22 cellular contexts compared by ENCODE assay signal in the genomic region with DNA sequence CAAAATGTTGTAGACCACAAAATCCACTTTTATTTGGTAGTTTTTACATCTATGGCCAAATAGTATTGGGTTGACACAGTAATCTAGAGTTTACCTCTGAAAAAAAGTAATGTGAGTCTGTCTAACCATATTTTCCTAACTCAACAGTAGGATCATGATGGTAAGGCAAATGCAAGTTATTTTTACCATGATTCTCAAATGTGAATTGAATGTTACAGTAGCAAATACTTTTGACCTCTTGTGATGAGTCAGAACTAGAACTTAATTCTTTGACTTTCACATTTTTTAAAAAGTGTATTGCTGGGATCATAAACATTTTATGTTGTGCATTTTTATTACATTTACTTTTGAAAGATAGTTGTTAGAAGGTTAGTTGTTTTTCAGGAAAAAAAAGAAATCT. TPM values are rescaled to one million over a fixed set of nuclear protein-coding genes. Genes with fewer than 3 reads are reported as not detected.
DNase-seq lines count a peak whose midpoint lies in the region; ATAC-seq and TF ChIP-seq lines count a peak whose summit lies in the region.
"Had no signal": no experiment of that assay in that cellular context is flagged by ENCODE, and none has a peak within 500 bp of the region (broad histone marks: within the 10 kb centered on the region; RNA-seq: fewer than 3 reads in every experiment).

No MANE protein-coding gene starts in this region.

- H3K4me1 Mint-ChIP-seq in HFFc6 (ENCODE audit: low read depth) = peaks cover 32% of the 10 kb centered on the region
- H3K4me1 Mint-ChIP-seq in activated naive CD8-positive, alpha-beta T cell treated with anti-CD3 and anti-CD28 coated beads, Interleukin-2, amount 50 U/mL, for 24 hours = peaks cover 39% of the 10 kb centered on the region

- no peak overlapping the region for H3K14ac ChIP-seq in trophoblast cell (ENCODE audit: low read length)

- H2AFZ ChIP-seq in trophoblast cell (ENCODE audit: insufficient read depth, low read length, poor library complexity) = no peak overlapping the region

- no peak overlapping the region for H3K9ac ChIP-seq in trophoblast cell (ENCODE audit: low read length)

- H4K91ac ChIP-seq in trophoblast cell (ENCODE audit: low read depth, low read length) = no peak overlapping the region

- peak overlapping the region; percentile 31; the same call in 1 of the 2 replicates for H3K27ac Mint-ChIP-seq in HFFc6
- peak overlapping the region; percentile 60 for H3K27ac Mint-ChIP-seq in activated naive CD8-positive, alpha-beta T cell treated with anti-CD3 and anti-CD28 coated beads, Interleukin-2, amount 50 U/mL, for 24 hours
- H3K27ac Mint-ChIP-seq: T-helper 1 cell treated with Interleukin-12 subunit alpha and Interleukin-12 subunit beta and Interleukin-4 antibody, amounts not matched to agents 30 μg/mL and 1 μg/mL, for 36 hours had no signal

- H3K4me2 ChIP-seq in trophoblast cell (ENCODE audit: low read length) = no peak overlapping the region

- no peaks in the 10 kb centered on the region for H3K4me1 ChIP-seq in trophoblast cell (ENCODE audit: control insufficient read depth in 1 of 2, insufficient read depth in 2 of 2, low read length in 2 of 2)
- H3K4me1 ChIP-seq: Caco-2 had no signal

- H3K36me3 Mint-ChIP-seq in HFFc6 (ENCODE audit: low read depth) = peaks cover 41% of the 10 kb centered on the region
- peaks cover 58% of the 10 kb centered on the region for H3K36me3 Mint-ChIP-seq in activated naive CD8-positive, alpha-beta T cell treated with anti-CD3 and anti-CD28 coated beads, Interleukin-2, amount 50 U/mL, for 24 hours (ENCODE audit: low read depth)

- peak; percentile 21 for ATAC-seq in GM18520 (IDR thresholded peaks at IDR 0.05; ENCODE audit: unreplicated experiment)
- no peak for ATAC-seq in activated naive CD8-positive, alpha-beta T cell treated with anti-CD3 and anti-CD28 coated beads, Interleukin-2, amount 50 U/mL, for 24 hours
- ATAC-seq: heart right ventricle, lower lobe of right lung had no signal

- H3K23ac ChIP-seq in trophoblast cell (ENCODE audit: low read length) = no peak overlapping the region

- no peaks in the 10 kb centered on the region for H3K79me1 ChIP-seq in trophoblast cell (ENCODE audit: low read length)

- H3K4me3 Mint-ChIP-seq in HFFc6 = no peak overlapping the region
- H3K4me3 Mint-ChIP-seq in activated naive CD8-positive, alpha-beta T cell treated with anti-CD3 and anti-CD28 coated beads, Interleukin-2, amount 50 U/mL, for 24 hours = no peak overlapping the region
- H3K4me3 Mint-ChIP-seq: central memory CD8-positive, alpha-beta T cell; immature natural killer cell; T-helper 1 cell treated with Interleukin-12 subunit alpha and Interleukin-12 subunit beta and Interleukin-4 antibody, amounts not matched to agents 30 μg/mL and 1 μg/mL, for 36 hours had no signal

- H3K79me2 ChIP-seq in trophoblast cell (ENCODE audit: control insufficient read depth, insufficient read depth, low read length, poor library complexity) = no peaks in the 10 kb centered on the region

- H3K18ac ChIP-seq in trophoblast cell (ENCODE audit: low read length) = no peak overlapping the region

- no peak overlapping the region for H3K27ac ChIP-seq in trophoblast cell (ENCODE audit: low read depth, low read length)
- H3K27ac ChIP-seq: lower lobe of right lung, ovary, sigmoid colon, WERI-Rb-1 had no signal

- H3K4ac ChIP-seq in trophoblast cell (ENCODE audit: low read depth, low read length) = no peak overlapping the region

- no peaks in the 10 kb centered on the region for H3K27me3 ChIP-seq in trophoblast cell (ENCODE audit: insufficient read depth, low read length)
- H3K27me3 ChIP-seq: heart right ventricle, ovary, sigmoid colon had no signal

- H2BK5ac ChIP-seq in trophoblast cell (ENCODE audit: low read depth, low read length, poor library complexity) = no peak overlapping the region

- H4K8ac ChIP-seq in trophoblast cell (ENCODE audit: low read depth, low read length) = no peak overlapping the region

- no peak overlapping the region for H2BK120ac ChIP-seq in trophoblast cell (ENCODE audit: insufficient read depth, low read length, poor library complexity)

- no peak overlapping the region for H2BK12ac ChIP-seq in trophoblast cell (ENCODE audit: low read length)

- TF ChIP-seq CTCF in HFFc6 (IDR thresholded peaks at IDR 0.05) = no peak

- DNase-seq in HFFc6 (no peak), non-pigmented ciliary epithelial cell (ENCODE audit: low read depth) (peak; percentile 17), trophoblast cell (no peak), head of caudate nucleus (no peak)
- DNase-seq in activated naive CD8-positive, alpha-beta T cell treated with anti-CD3 and anti-CD28 coated beads, Interleukin-2, amount 50 U/mL, for 24 hours = no peak
- DNase-seq in stimulated activated CD4-positive, alpha-beta T cell treated with anti-CD3 and anti-CD28 coated beads, Interleukin-15, amount 100 ng/mL, for 24 hours = no peak
- DNase-seq: amygdala; Caco-2; effector CD8-positive, alpha-beta T cell; heart right ventricle; immature natural killer cell; lower lobe of right lung; NCI-H1092; NCI-H526 treated with DMSO at 0.1 percent for 48 hours; OCI-M1; ovary; SHP77 treated with DMSO at 0.1 percent for 48 hours; sigmoid colon; WERI-Rb-1 had no signal

- no peak overlapping the region for H2AK5ac ChIP-seq in trophoblast cell (ENCODE audit: low read length)

- H3K9me3 Mint-ChIP-seq in HFFc6 = no peaks in the 10 kb centered on the region
- no peaks in the 10 kb centered on the region for H3K9me3 Mint-ChIP-seq in activated naive CD8-positive, alpha-beta T cell treated with anti-CD3 and anti-CD28 coated beads, Interleukin-2, amount 50 U/mL, for 24 hours
- H3K9me3 Mint-ChIP-seq: central memory CD8-positive, alpha-beta T cell; immature natural killer cell; T-helper 1 cell treated with Interleukin-12 subunit alpha and Interleukin-12 subunit beta and Interleukin-4 antibody, amounts not matched to agents 30 μg/mL and 1 μg/mL, for 36 hours had no signal

- no peaks in the 10 kb centered on the region; the same call in 1 of the 2 replicates for H3K27me3 Mint-ChIP-seq in HFFc6 (ENCODE audit: insufficient read depth)
- no peaks in the 10 kb centered on the region for H3K27me3 Mint-ChIP-seq in activated naive CD8-positive, alpha-beta T cell treated with anti-CD3 and anti-CD28 coated beads, Interleukin-2, amount 50 U/mL, for 24 hours
- H3K27me3 Mint-ChIP-seq: central memory CD8-positive, alpha-beta T cell had no signal

- no peak overlapping the region for H3K4me3 ChIP-seq in trophoblast cell (ENCODE audit: low read depth, low read length)
- H3K4me3 ChIP-seq: heart right ventricle, lower lobe of right lung, ovary, sigmoid colon had no signal

- intact Hi-C loops in head of caudate nucleus (cut with DNase I) = no loop called here

- H4K12ac ChIP-seq in trophoblast cell (ENCODE audit: low read depth, low read length) = no peak overlapping the region

- peaks cover 2 to 13% of the 10 kb centered on the region in 2 experiments for H3K36me3 ChIP-seq in trophoblast cell (ENCODE audit: control insufficient read depth in 1 of 2, insufficient read depth in 2 of 2, low read length in 2 of 2)
- H3K36me3 ChIP-seq: ovary had no signal

- no peaks in the 10 kb centered on the region for H3K9me3 ChIP-seq in trophoblast cell (ENCODE audit: insufficient read depth, low read depth, low read length)
- H3K9me3 ChIP-seq: Caco-2, heart right ventricle, lower lobe of right lung, ovary, sigmoid colon had no signal

RNA-seq across cellular contexts. Expression of gene RNF146, which starts 22.0 kb away (rescaled TPM):
- total RNA-seq in HFFc6 (2021; fragmentation: NEBNext Ultra II Directional; extraction: Animal tissue kit (Norgen Biotek cat#: 25700)) = 10 to 100 TPM; 22.6 to 26.4 (median 24.4) TPM
- polyA plus RNA-seq in trophoblast cell (2013) = 21.8 and 22.3 TPM in 2 replicates

RNA-seq across cellular contexts. Expression of gene ECHDC1, which starts 54.7 kb away (rescaled TPM):
- total RNA-seq in HFFc6 (2021; fragmentation: NEBNext Ultra II Directional; extraction: Animal tissue kit (Norgen Biotek cat#: 25700)) = 10 to 100 TPM; 62.2 to 69.9 (median 65.9) TPM
- polyA plus RNA-seq in trophoblast cell (2013) = 28.0 and 28.8 TPM in 2 replicates
